ENCODE assay signal across 8 cellular contexts in genomic region chr17:75632863-75633483, GRCh38. TPM values are rescaled to one million over a fixed set of nuclear protein-coding genes. Genes with fewer than 3 reads are reported as not detected.
A peak's percentile ranks its signal among the peaks of the same experiment; 100 is the strongest.
DNase-seq lines count a peak whose midpoint lies in the region; ATAC-seq and TF ChIP-seq lines count a peak whose summit lies in the region.

Gene SMIM5 (plus strand): TSS chr17:75633434. CDS start chr17:75640202, 6,768 bp downstream.

- H3K4me3 ChIP-seq in coronary artery, result peak within 1 kb of the TSS; percentile 57

- DNase-seq in Ammon's horn (ENCODE audit: low spot score) (peak; percentile 96), NCI-H226 (peak; percentile 92), coronary artery (ENCODE audit: low spot score) (peak; percentile 91), left lobe of liver (ENCODE audit: low spot score) (peak; percentile 80)
- DNase-seq in activated CD4-positive, alpha-beta T cell treated with anti-CD3 and anti-CD28 coated beads, Interleukin-2, amount 50 U/mL, for 1 hour, result peak; percentile 84
- DNase-seq in stimulated activated CD4-positive, alpha-beta T cell treated with anti-CD3 and anti-CD28 coated beads, Interleukin-1b, Interleukin-23, amount 100 ng/mL, for 1 hour (ENCODE audit: low read depth in 2 of 2), result peak; percentile 61 to 77

- H3K27ac ChIP-seq in coronary artery, result peak within 1 kb of the TSS; percentile 59 to 79

- peak; percentile 55 for ATAC-seq in GM19467 (IDR thresholded peaks at IDR 0.05; ENCODE audit: unreplicated experiment)
- ATAC-seq in left lobe of liver, result peak; percentile 85
- ATAC-seq in GM19023 (IDR thresholded peaks at IDR 0.05; ENCODE audit: unreplicated experiment), result no peak

- peak; percentile 94 for TF ChIP-seq CTCF in coronary artery (IDR thresholded peaks at IDR 0.05)

RNA-seq across cellular contexts. Expression of gene SMIM5, which starts in this region (rescaled TPM):
- 0.13 TPM for total RNA-seq in left lobe of liver

Comparison
In these comparisons a context has a peak if more than half of its experiments do, and no peak if none do; other contexts are left out.
1. Peak in DNase-seq and ATAC-seq in left lobe of liver; RNA of the gene not detected or under 1 TPM.